In the genomic region with DNA sequence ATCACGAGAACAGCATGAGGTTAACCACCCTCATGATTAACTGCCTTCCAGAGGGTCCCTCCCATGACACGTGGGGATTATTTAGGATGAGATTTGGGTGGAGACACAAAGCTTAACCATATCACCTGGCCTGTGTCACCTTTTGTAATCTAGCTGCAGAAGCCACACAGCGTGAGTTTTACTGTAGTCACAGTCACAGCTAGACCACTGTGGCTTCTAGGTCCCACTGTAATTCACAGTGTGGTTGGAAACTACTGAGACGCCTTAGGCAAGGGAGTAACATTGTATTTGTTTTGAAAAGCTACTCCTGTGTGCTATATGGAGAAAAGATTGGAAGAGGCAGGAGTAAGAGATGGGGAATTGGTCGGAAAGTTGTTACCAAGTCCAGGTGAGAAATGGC, we compare ENCODE assay signal across 7 cellular contexts. TPM values are rescaled to one million over a fixed set of nuclear protein-coding genes. Genes with fewer than 3 reads are reported as not detected.
"Had no signal": no experiment of that assay in that cellular context is flagged by ENCODE, and none has a peak within 500 bp of the region (broad histone marks: within the 10 kb centered on the region; RNA-seq: fewer than 3 reads in every experiment).

No MANE protein-coding gene starts in this region.

- H3K4me1 Mint-ChIP-seq: GM23338, H9, IgD-negative memory B cell had no signal

- H3K9me3 Mint-ChIP-seq: GM23338, H9, IgD-negative memory B cell had no signal

- H3K27ac Mint-ChIP-seq: GM23338, H9, IgD-negative memory B cell had no signal

- ATAC-seq: GM23338, HepG2 had no signal

- H3K4me3 ChIP-seq: GM23338 had no signal

- H3K4me2 ChIP-seq: GM23338 had no signal

- H3K36me3 Mint-ChIP-seq: IgD-negative memory B cell had no signal

- DNase-seq: H9, HCEC 1CT had no signal

- H3K4me3 Mint-ChIP-seq: GM23338, H9, IgD-negative memory B cell had no signal

- H3K27ac ChIP-seq: HL-60 had no signal

RNA-seq across cellular contexts. Expression of gene ASPG, which starts 46.3 kb away (rescaled TPM):
- total RNA-seq: HepG2, HT1080 had no signal
- polyA plus RNA-seq: HepG2, IgD-negative memory B cell had no signal
